In the genomic region with DNA sequence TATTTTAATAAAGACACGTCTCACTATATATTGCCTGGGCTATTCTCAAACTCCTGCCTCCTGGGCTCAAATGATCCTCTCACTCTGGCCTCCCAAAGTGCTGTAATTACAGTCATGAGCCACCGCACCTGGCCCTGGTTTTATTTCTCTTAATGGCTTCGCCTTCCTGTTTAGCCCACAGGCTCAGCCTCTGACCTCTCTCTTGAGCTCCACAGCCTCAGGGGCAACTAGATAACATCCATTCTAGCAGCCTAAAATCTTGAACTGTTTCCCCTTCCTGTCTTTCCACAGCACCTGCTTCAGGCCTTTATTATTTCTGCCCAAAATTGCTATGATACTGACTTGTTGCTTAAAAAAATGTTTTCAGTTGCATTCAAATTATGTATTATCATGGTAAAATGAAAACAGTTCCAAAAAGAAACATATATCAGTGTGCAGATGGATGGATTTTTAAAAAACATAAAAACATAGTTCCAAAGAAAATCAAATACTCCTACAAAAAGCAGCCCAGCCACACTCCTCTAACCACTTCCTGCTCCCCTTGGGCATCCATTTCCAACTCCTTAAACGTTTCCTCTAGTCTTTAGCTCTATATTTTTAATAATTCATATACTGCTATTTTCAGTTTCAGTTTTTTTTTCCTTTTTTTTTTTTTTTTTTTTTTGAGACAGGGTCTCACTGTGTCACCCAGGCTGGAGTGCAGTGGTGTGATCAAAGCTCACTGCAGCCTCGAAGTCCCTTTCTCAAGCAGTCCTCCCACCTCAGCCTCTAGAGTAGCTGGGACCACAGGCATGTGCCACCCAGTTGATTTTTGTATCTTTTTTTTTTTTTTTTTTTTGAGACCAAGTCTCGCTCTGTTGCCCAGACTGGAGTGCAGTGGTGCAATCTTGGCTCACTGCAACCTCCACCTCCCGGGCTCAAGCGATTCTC, we compare ENCODE assay signal across 1 cellular context.
TF ChIP-seq lines count a peak whose summit lies in the region.

No MANE protein-coding gene starts in this region.

TF ChIP-seq in WTC11, 78 proteins besides CTCF, POLR2A, EP300 and RAD21 (continued from another document):
- TF ChIP-seq, protein P1, sequence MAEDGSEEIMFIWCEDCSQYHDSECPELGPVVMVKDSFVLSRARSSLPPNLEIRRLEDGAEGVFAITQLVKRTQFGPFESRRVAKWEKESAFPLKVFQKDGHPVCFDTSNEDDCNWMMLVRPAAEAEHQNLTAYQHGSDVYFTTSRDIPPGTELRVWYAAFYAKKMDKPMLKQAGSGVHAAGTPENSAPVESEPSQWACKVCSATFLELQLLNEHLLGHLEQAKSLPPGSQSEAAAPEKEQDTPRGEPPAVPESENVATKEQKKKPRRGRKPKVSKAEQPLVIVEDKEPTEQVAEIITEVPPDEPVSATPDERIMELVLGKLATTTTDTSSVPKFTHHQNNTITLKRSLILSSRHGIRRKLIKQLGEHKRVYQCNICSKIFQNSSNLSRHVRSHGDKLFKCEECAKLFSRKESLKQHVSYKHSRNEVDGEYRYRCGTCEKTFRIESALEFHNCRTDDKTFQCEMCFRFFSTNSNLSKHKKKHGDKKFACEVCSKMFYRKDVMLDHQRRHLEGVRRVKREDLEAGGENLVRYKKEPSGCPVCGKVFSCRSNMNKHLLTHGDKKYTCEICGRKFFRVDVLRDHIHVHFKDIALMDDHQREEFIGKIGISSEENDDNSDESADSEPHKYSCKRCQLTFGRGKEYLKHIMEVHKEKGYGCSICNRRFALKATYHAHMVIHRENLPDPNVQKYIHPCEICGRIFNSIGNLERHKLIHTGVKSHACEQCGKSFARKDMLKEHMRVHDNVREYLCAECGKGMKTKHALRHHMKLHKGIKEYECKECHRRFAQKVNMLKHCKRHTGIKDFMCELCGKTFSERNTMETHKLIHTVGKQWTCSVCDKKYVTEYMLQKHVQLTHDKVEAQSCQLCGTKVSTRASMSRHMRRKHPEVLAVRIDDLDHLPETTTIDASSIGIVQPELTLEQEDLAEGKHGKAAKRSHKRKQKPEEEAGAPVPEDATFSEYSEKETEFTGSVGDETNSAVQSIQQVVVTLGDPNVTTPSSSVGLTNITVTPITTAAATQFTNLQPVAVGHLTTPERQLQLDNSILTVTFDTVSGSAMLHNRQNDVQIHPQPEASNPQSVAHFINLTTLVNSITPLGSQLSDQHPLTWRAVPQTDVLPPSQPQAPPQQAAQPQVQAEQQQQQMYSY (CRISPR knock-in tag; IDR thresholded peaks at IDR 0.05) = no peak
- TF ChIP-seq NR2C2 (CRISPR knock-in tag; IDR thresholded peaks at IDR 0.05) = no peak
- TF ChIP-seq FOXK1 (CRISPR knock-in tag; IDR thresholded peaks at IDR 0.05) = no peak
- TF ChIP-seq, protein P2, sequence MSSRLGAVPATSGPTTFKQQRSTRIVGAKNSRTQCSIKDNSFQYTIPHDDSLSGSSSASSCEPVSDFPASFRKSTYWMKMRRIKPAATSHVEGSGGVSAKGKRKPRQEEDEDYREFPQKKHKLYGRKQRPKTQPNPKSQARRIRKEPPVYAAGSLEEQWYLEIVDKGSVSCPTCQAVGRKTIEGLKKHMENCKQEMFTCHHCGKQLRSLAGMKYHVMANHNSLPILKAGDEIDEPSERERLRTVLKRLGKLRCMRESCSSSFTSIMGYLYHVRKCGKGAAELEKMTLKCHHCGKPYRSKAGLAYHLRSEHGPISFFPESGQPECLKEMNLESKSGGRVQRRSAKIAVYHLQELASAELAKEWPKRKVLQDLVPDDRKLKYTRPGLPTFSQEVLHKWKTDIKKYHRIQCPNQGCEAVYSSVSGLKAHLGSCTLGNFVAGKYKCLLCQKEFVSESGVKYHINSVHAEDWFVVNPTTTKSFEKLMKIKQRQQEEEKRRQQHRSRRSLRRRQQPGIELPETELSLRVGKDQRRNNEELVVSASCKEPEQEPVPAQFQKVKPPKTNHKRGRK (CRISPR knock-in tag; IDR thresholded peaks at IDR 0.05; ENCODE audit: borderline replicate concordance) = no peak
- TF ChIP-seq, protein P3, sequence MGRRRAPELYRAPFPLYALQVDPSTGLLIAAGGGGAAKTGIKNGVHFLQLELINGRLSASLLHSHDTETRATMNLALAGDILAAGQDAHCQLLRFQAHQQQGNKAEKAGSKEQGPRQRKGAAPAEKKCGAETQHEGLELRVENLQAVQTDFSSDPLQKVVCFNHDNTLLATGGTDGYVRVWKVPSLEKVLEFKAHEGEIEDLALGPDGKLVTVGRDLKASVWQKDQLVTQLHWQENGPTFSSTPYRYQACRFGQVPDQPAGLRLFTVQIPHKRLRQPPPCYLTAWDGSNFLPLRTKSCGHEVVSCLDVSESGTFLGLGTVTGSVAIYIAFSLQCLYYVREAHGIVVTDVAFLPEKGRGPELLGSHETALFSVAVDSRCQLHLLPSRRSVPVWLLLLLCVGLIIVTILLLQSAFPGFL (CRISPR knock-in tag; IDR thresholded peaks at IDR 0.05; ENCODE audit: borderline replicate concordance) = no peak
- TF ChIP-seq, protein P4, sequence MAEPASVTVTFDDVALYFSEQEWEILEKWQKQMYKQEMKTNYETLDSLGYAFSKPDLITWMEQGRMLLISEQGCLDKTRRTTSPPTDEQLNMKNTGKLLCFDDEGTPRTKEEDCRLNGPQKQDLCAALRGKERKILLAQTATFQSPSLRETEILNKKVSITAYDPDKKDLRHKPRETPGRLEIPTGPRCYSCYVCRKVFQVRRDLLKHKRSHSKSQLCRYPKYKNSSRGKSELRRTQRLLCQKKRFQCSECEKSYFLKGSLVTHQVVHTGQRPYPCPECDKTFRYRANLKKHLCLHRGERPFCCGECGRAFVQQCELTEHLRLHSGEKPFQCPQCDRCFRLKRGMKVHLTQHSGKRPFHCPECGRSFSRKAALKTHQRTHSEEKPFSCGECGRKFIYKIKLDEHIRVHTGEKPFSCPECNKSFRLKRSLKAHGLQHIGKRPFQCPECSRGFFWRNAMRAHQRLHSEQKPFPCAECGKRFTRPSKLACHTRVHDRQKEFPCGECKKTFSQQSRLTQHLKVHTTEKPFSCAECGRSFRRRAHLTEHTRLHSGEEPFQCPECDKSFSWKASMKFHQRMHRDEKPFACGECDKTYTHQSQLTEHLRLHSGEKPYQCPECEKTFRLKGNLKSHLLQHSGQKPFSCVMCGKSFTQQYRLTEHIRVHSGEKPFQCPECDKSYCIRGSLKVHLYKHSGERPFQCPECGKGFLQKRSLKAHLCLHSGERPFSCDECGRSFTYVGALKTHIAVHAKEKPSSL (CRISPR knock-in tag; conservative IDR thresholded peaks at IDR 0.05) = no peak
- no peak for TF ChIP-seq ZNF317 (CRISPR knock-in tag; IDR thresholded peaks at IDR 0.05; ENCODE audit: borderline replicate concordance, low read depth)
- TF ChIP-seq MYBL2 (CRISPR knock-in tag; IDR thresholded peaks at IDR 0.05) = no peak
- no peak for TF ChIP-seq ZNF671 (CRISPR knock-in tag; IDR thresholded peaks at IDR 0.05)
- TF ChIP-seq NFYB (CRISPR knock-in tag; conservative IDR thresholded peaks at IDR 0.05; ENCODE audit: low read depth) = no peak
- TF ChIP-seq ZNF232 (CRISPR knock-in tag; IDR thresholded peaks at IDR 0.05) = no peak
